Comparison of ENCODE assay signal across 8 cellular contexts in the genomic region with DNA sequence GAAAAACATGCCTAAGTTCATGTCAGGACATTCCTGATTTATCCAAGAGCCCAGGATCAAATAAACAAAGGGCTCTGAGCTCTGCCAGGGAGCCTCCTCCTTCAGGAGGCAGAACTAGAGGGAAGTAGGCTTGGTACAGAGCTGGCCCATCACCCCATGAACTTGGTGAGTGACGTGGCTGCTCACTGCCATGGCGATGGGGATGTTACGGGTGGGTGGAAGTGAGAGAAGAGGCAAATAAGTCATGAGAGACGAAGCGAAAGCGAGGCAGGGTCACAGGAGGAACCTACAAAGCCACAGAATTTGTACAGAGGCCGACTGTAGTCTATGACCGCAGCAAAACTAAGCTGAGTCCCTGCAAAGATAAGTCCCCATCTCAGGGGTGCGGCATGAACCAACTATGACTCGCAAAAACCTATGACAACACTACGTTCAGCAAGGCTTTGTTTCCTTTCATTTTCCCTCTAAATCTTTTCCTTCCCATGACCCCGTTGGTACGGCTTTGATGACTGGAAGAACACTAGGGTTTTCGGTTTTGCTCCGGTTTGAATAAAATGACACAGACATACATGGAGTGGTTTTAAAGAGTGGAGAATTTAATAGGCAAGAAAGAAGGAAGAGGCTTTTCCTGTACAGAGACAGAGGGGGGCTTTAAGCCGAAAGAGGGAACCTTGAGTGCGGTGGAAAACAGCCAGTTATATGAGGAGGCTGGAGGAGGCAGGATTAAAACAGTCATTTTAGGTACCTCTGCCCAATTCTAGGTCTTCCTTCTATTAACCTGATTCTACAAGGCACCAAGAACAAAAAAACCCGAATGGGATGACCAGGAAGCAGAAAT.
DNase-seq lines count a peak whose midpoint lies in the region; ATAC-seq and TF ChIP-seq lines count a peak whose summit lies in the region.

No MANE protein-coding gene starts in this region.

- peaks cover 2% of the 10 kb centered on the region for H3K27me3 Mint-ChIP-seq in activated CD4-positive, alpha-beta T cell treated with anti-CD3 and anti-CD28 coated beads, Interleukin-2, amount 10 ng/mL, durations not matched to agents 24 days and 14 days
- peaks cover 0 to 3% of the 10 kb centered on the region in 2 donors for H3K27me3 Mint-ChIP-seq in natural killer cell (ENCODE audit: low read depth in 2 of 2)

- peaks cover 67% of the 10 kb centered on the region for H3K4me1 Mint-ChIP-seq in activated CD4-positive, alpha-beta T cell treated with anti-CD3 and anti-CD28 coated beads, Interleukin-2, amount 10 ng/mL, durations not matched to agents 24 days and 14 days
- peaks cover 77 to 83% of the 10 kb centered on the region in 2 donors for H3K4me1 Mint-ChIP-seq in natural killer cell

- peaks cover 4% of the 10 kb centered on the region for H3K9me3 Mint-ChIP-seq in activated CD4-positive, alpha-beta T cell treated with anti-CD3 and anti-CD28 coated beads, Interleukin-2, amount 10 ng/mL, durations not matched to agents 24 days and 14 days
- H3K9me3 Mint-ChIP-seq in natural killer cell = peaks cover 2 to 3% of the 10 kb centered on the region in 2 donors

- ATAC-seq in GM19395 (IDR thresholded peaks at IDR 0.05; ENCODE audit: unreplicated experiment) (peak; percentile 65), HG03558 (IDR thresholded peaks at IDR 0.05; ENCODE audit: extremely low read depth, unreplicated experiment) (peak; percentile 59), natural killer cell (peak; percentile 75 to 89 (median 87))

- TF ChIP-seq CTCF in natural killer cell (IDR thresholded peaks at IDR 0.05) = no peak

- H3K27ac ChIP-seq in subcutaneous abdominal adipose tissue (ENCODE audit: low read depth, low read length) = peak overlapping the region; percentile 100

- H3K9ac ChIP-seq in subcutaneous abdominal adipose tissue (ENCODE audit: low read length in 5 of 5) = peak overlapping the region; percentile 51 to 99 (median 74)

- intact Hi-C loops in activated CD4-positive, alpha-beta T cell treated with anti-CD3 and anti-CD28 coated beads, Interleukin-2, amount 10 ng/mL, durations not matched to agents 24 days and 14 days (cut with micrococcal nuclease) = loop anchor here (1.0 to 2.0 kb wide), 5 partner anchors 22 to 490 kb away; a partner anchor contains a TSS
- intact Hi-C loops in natural killer cell (cut with micrococcal nuclease) = loop anchor here (2.0 to 10.0 kb wide), 3 partner anchors 27 to 501 kb away; a partner anchor contains a TSS

- no peaks in the 10 kb centered on the region for H3K27me3 ChIP-seq in subcutaneous abdominal adipose tissue (ENCODE audit: control insufficient read depth in 5 of 5, insufficient read depth in 4 of 5, low read length in 5 of 5)

- H3K4me1 ChIP-seq in subcutaneous abdominal adipose tissue (ENCODE audit: control insufficient read depth in 5 of 5, insufficient read depth in 5 of 5, low read length in 5 of 5) = peaks cover 31 to 78% (median 70%) of the 10 kb centered on the region in 5 donors

- H3K4me3 Mint-ChIP-seq in activated CD4-positive, alpha-beta T cell treated with anti-CD3 and anti-CD28 coated beads, Interleukin-2, amount 10 ng/mL, durations not matched to agents 24 days and 14 days = peak overlapping the region; percentile 83
- peak overlapping the region; percentile 91 for H3K4me3 Mint-ChIP-seq in natural killer cell

- peak overlapping the region; percentile 92 for H3K27ac Mint-ChIP-seq in activated CD4-positive, alpha-beta T cell treated with anti-CD3 and anti-CD28 coated beads, Interleukin-2, amount 10 ng/mL, durations not matched to agents 24 days and 14 days
- peak overlapping the region; percentile 99 for H3K27ac Mint-ChIP-seq in natural killer cell

- DNase-seq in AG08396 (ENCODE audit: low spot score) (peak; percentile 72), natural killer cell (peak; percentile 78), AG20443 (ENCODE audit: low spot score) (no peak)
- DNase-seq in activated CD4-positive, alpha-beta T cell treated with anti-CD3 and anti-CD28 coated beads, Interleukin-2, amount 10 ng/mL, durations not matched to agents 24 days and 14 days = peak; percentile 95
- peak; percentile 50 for DNase-seq in effector CD8-positive, alpha-beta T cell (lab: John Stamatoyannopoulos, UW)

- H3K36me3 ChIP-seq in subcutaneous abdominal adipose tissue (ENCODE audit: control insufficient read depth in 5 of 5, insufficient read depth in 5 of 5, low read length in 5 of 5) = peaks cover 0 to 5% (median 0%) of the 10 kb centered on the region in 5 donors

- H3K36me3 Mint-ChIP-seq in activated CD4-positive, alpha-beta T cell treated with anti-CD3 and anti-CD28 coated beads, Interleukin-2, amount 10 ng/mL, durations not matched to agents 24 days and 14 days (ENCODE audit: low read depth) = peaks cover 14% of the 10 kb centered on the region
- H3K36me3 Mint-ChIP-seq in natural killer cell = peaks cover 8% of the 10 kb centered on the region

- peak overlapping the region; percentile 41 to 96 (median 63) for H3K4me3 ChIP-seq in subcutaneous abdominal adipose tissue (ENCODE audit: low read depth in 1 of 5, low read length in 5 of 5)

- H3K9me3 ChIP-seq in subcutaneous abdominal adipose tissue (ENCODE audit: control insufficient read depth in 5 of 5, low read length in 5 of 5) = no peaks in the 10 kb centered on the region
